Comparison of ENCODE assay signal across 21 cellular contexts in the genomic region with DNA sequence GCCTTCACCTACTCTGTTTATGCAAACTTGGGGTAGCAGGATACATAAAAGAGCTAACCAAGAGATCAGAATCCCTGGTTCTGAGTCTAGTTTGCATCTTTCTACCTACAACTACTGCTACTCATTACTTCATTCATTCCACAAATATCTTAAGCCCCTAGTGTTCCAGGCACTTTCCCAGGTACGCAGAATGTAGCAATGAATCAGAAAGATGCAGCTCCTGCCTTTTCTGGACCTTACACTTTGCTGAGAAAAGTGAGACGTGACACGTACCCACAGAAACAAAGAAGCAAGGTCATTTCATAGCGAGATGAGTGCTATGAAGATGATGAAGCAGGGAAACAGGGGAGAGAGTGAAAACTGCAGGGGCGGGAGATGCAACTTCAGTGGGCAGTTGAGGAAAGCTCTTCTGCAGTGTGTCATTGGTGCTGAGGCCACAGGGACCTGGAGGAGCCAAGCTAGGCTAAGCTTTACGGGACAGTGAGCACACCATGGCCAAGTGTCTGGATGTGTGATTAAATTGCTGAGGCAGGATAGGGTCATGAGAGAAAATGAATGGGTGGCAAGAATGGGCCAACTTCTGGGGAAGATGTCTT.
DNase-seq lines count a peak whose midpoint lies in the region; ATAC-seq, FAIRE-seq and TF ChIP-seq lines count a peak whose summit lies in the region.
"Had no signal": no experiment of that assay in that cellular context is flagged by ENCODE, and none has a peak within 500 bp of the region (broad histone marks: within the 10 kb centered on the region; RNA-seq: fewer than 3 reads in every experiment).

No MANE protein-coding gene starts in this region.

- H3K9ac ChIP-seq in astrocyte (ENCODE audit: low read length), result no peak overlapping the region

- H2AFZ ChIP-seq in astrocyte (ENCODE audit: low read depth, low read length), result no peak overlapping the region

- peak overlapping the region; percentile 40 for H3K4me2 ChIP-seq in astrocyte (ENCODE audit: low read length)

- TF ChIP-seq CTCF in natural killer cell (IDR thresholded peaks at IDR 0.05) (no peak), astrocyte (IDR thresholded peaks at IDR 0.05; ENCODE audit: insufficient read depth, low read depth, low read length) (no peak)

- intact Hi-C loops in natural killer cell (cut with micrococcal nuclease), result no loop called here

- no peak overlapping the region for H3K4me3 ChIP-seq in astrocyte (ENCODE audit: insufficient read depth, low read depth, low read length)
- H3K4me3 ChIP-seq: left lung, stomach, upper lobe of right lung had no signal

- H3K4me3 Mint-ChIP-seq in natural killer cell treated with Interleukin-12 subunit alpha and Interleukin-12 subunit beta and Interleukin-15 and Interleukin-18, amount 100 ng/mL, for 72 hours, result peak overlapping the region; percentile 60
- H3K4me3 Mint-ChIP-seq in natural killer cell, result no peak overlapping the region
- peak overlapping the region; percentile 40 for H3K4me3 Mint-ChIP-seq in astrocyte (ENCODE audit: unreplicated experiment)
- no peak overlapping the region for H3K4me3 Mint-ChIP-seq in stimulated activated naive CD8-positive, alpha-beta T cell treated with anti-CD3 and anti-CD28 coated beads, Interleukin-15, Interleukin-2, amounts not matched to agents 100 ng/mL and 50 ng/mL, for 24 hours
- H3K4me3 Mint-ChIP-seq: neural crest cell had no signal

- H3K27ac ChIP-seq in KOPT-K1 (ENCODE audit: low read depth, low read length, poor library complexity, severe bottlenecking) (peak overlapping the region; percentile 40), astrocyte (ENCODE audit: low read depth, low read length) (peak overlapping the region; percentile 4)
- H3K27ac ChIP-seq: left lung, stomach, upper lobe of right lung had no signal

- ATAC-seq in natural killer cell treated with Interleukin-12 subunit alpha and Interleukin-12 subunit beta and Interleukin-15 and Interleukin-18, amount 100 ng/mL, for 72 hours, result peak; percentile 60 to 63
- ATAC-seq in natural killer cell, result no peak
- ATAC-seq in GM18519 (IDR thresholded peaks at IDR 0.05; ENCODE audit: low FRiP score, unreplicated experiment), result no peak
- no peak for ATAC-seq in HG02981 (IDR thresholded peaks at IDR 0.05; ENCODE audit: unreplicated experiment)
- ATAC-seq: left lung, upper lobe of right lung had no signal

- peak overlapping the region; percentile 80 to 94 for H3K27ac Mint-ChIP-seq in natural killer cell treated with Interleukin-12 subunit alpha and Interleukin-12 subunit beta and Interleukin-15 and Interleukin-18, amount 100 ng/mL, for 72 hours
- H3K27ac Mint-ChIP-seq in natural killer cell (no peak overlapping the region), astrocyte (ENCODE audit: unreplicated experiment) (no peak overlapping the region)
- H3K27ac Mint-ChIP-seq in stimulated activated naive CD8-positive, alpha-beta T cell treated with anti-CD3 and anti-CD28 coated beads, Interleukin-15, Interleukin-2, amounts not matched to agents 100 ng/mL and 50 ng/mL, for 24 hours, result peak overlapping the region; percentile 32
- H3K27ac Mint-ChIP-seq: progenitor cell of endocrine pancreas had no signal

- peaks cover 17% of the 10 kb centered on the region for H3K4me1 ChIP-seq in astrocyte (ENCODE audit: insufficient read depth, low read length)
- H3K4me1 ChIP-seq: left lung, upper lobe of right lung had no signal

- peaks cover 38 to 49% of the 10 kb centered on the region in 2 donors for H3K4me1 Mint-ChIP-seq in natural killer cell treated with Interleukin-12 subunit alpha and Interleukin-12 subunit beta and Interleukin-15 and Interleukin-18, amount 100 ng/mL, for 72 hours (ENCODE audit: low read depth in 2 of 2)
- peaks cover 0 to 11% of the 10 kb centered on the region in 2 donors for H3K4me1 Mint-ChIP-seq in natural killer cell
- peaks cover 24% of the 10 kb centered on the region for H3K4me1 Mint-ChIP-seq in astrocyte (ENCODE audit: low read depth, unreplicated experiment)
- H3K4me1 Mint-ChIP-seq in stimulated activated naive CD8-positive, alpha-beta T cell treated with anti-CD3 and anti-CD28 coated beads, Interleukin-15, Interleukin-2, amounts not matched to agents 100 ng/mL and 50 ng/mL, for 24 hours (ENCODE audit: low read depth), result peaks cover 21% of the 10 kb centered on the region
- H3K4me1 Mint-ChIP-seq: neural crest cell had no signal

- DNase-seq in natural killer cell treated with Interleukin-12 subunit alpha and Interleukin-12 subunit beta and Interleukin-15 and Interleukin-18, amount 100 ng/mL, for 72 hours (ENCODE audit: low spot score), result no peak
- DNase-seq in natural killer cell (no peak), astrocyte (ENCODE audit: low read depth) (no peak), NCI-H345 (lab: John Stamatoyannopoulos, UW) (no peak)
- DNase-seq: cortex of kidney; DMS79 treated with DMSO at 0.1 percent for 48 hours; immature natural killer cell; left lung; NCI-H1105; NCI-H2081 treated with DMSO at 0.1 percent for 48 hours; stimulated activated CD4-positive, alpha-beta T cell treated with anti-CD3 and anti-CD28 coated beads, Interleukin-1b, Interleukin-23, amount 100 ng/mL, for 48 hours; stomach; upper lobe of right lung had no signal

- H3K9me3 ChIP-seq in KOPT-K1 (ENCODE audit: insufficient read depth, low read length, poor library complexity, severe bottlenecking) (no peaks in the 10 kb centered on the region), astrocyte (ENCODE audit: insufficient read depth, low read depth, low read length) (no peaks in the 10 kb centered on the region)
- H3K9me3 ChIP-seq: left lung, stomach had no signal

- no peak for FAIRE-seq in astrocyte (lab: Jason Lieb, UNC)
- FAIRE-seq: bronchial epithelial cell, H1 had no signal

- peaks cover 21% of the 10 kb centered on the region for H3K36me3 Mint-ChIP-seq in natural killer cell treated with Interleukin-12 subunit alpha and Interleukin-12 subunit beta and Interleukin-15 and Interleukin-18, amount 100 ng/mL, for 72 hours
- H3K36me3 Mint-ChIP-seq in natural killer cell (peaks cover 12% of the 10 kb centered on the region), astrocyte (ENCODE audit: low read depth, unreplicated experiment) (no peaks in the 10 kb centered on the region)
- no peaks in the 10 kb centered on the region for H3K36me3 Mint-ChIP-seq in stimulated activated naive CD8-positive, alpha-beta T cell treated with anti-CD3 and anti-CD28 coated beads, Interleukin-15, Interleukin-2, amounts not matched to agents 100 ng/mL and 50 ng/mL, for 24 hours (ENCODE audit: low read depth)
- H3K36me3 Mint-ChIP-seq: immature natural killer cell had no signal

- peaks cover 6% of the 10 kb centered on the region for H3K9me3 Mint-ChIP-seq in natural killer cell treated with Interleukin-12 subunit alpha and Interleukin-12 subunit beta and Interleukin-15 and Interleukin-18, amount 100 ng/mL, for 72 hours
- H3K9me3 Mint-ChIP-seq in natural killer cell, result peaks cover 0 to 2% of the 10 kb centered on the region in 2 donors
- H3K9me3 Mint-ChIP-seq in astrocyte (ENCODE audit: unreplicated experiment), result no peaks in the 10 kb centered on the region
- no peaks in the 10 kb centered on the region for H3K9me3 Mint-ChIP-seq in stimulated activated naive CD8-positive, alpha-beta T cell treated with anti-CD3 and anti-CD28 coated beads, Interleukin-15, Interleukin-2, amounts not matched to agents 100 ng/mL and 50 ng/mL, for 24 hours
- H3K9me3 Mint-ChIP-seq: immature natural killer cell had no signal

- H3K36me3 ChIP-seq in KOPT-K1 (ENCODE audit: insufficient read depth, low read length), result no peaks in the 10 kb centered on the region
- H3K36me3 ChIP-seq in astrocyte (ENCODE audit: insufficient read depth, low read length), result no peaks in the 10 kb centered on the region
- H3K36me3 ChIP-seq: left lung, stomach, upper lobe of right lung had no signal

- H4K20me1 ChIP-seq in astrocyte (ENCODE audit: insufficient read depth, low read length), result no peaks in the 10 kb centered on the region

- H3K79me2 ChIP-seq in astrocyte (ENCODE audit: insufficient read depth, low read length), result no peaks in the 10 kb centered on the region

- H3K27me3 Mint-ChIP-seq in natural killer cell treated with Interleukin-12 subunit alpha and Interleukin-12 subunit beta and Interleukin-15 and Interleukin-18, amount 100 ng/mL, for 72 hours, result no peaks in the 10 kb centered on the region
- H3K27me3 Mint-ChIP-seq in natural killer cell (ENCODE audit: low read depth in 2 of 2) (peaks cover 0 to 4% of the 10 kb centered on the region in 2 donors), astrocyte (ENCODE audit: low read depth, unreplicated experiment) (no peaks in the 10 kb centered on the region)
- peaks cover 35% of the 10 kb centered on the region for H3K27me3 Mint-ChIP-seq in stimulated activated naive CD8-positive, alpha-beta T cell treated with anti-CD3 and anti-CD28 coated beads, Interleukin-15, Interleukin-2, amounts not matched to agents 100 ng/mL and 50 ng/mL, for 24 hours

- no peaks in the 10 kb centered on the region for H3K27me3 ChIP-seq in astrocyte (ENCODE audit: insufficient read depth, low read length)
- H3K27me3 ChIP-seq: left lung, stomach, upper lobe of right lung had no signal

Comparison
In these comparisons a context has a peak if more than half of its experiments do, and no peak if none do; other contexts are left out.
1. ATAC-seq: peak in natural killer cell treated with Interleukin-12 subunit alpha and Interleukin-12 subunit beta and Interleukin-15 and Interleukin-18, amount 100 ng/mL, for 72 hours (2 of 2); none in natural killer cell (0 of 3), GM18519 (single experiment) and HG02981 (single experiment).
2. H3K27ac Mint-ChIP-seq: peak in natural killer cell treated with Interleukin-12 subunit alpha and Interleukin-12 subunit beta and Interleukin-15 and Interleukin-18, amount 100 ng/mL, for 72 hours (2 of 2) and stimulated activated naive CD8-positive, alpha-beta T cell treated with anti-CD3 and anti-CD28 coated beads, Interleukin-15, Interleukin-2, amounts not matched to agents 100 ng/mL and 50 ng/mL, for 24 hours (single experiment); none in natural killer cell (0 of 2) and astrocyte (single experiment).
3. H3K4me3 Mint-ChIP-seq: peak in natural killer cell treated with Interleukin-12 subunit alpha and Interleukin-12 subunit beta and Interleukin-15 and Interleukin-18, amount 100 ng/mL, for 72 hours (single experiment) and astrocyte (single experiment); none in natural killer cell (single experiment) and stimulated activated naive CD8-positive, alpha-beta T cell treated with anti-CD3 and anti-CD28 coated beads, Interleukin-15, Interleukin-2, amounts not matched to agents 100 ng/mL and 50 ng/mL, for 24 hours (single experiment).